ENCODE assay signal across 30 cellular contexts in genomic region chr10:123878666-123879311, GRCh38. TPM values are rescaled to one million over a fixed set of nuclear protein-coding genes. Genes with fewer than 3 reads are reported as not detected.
DNase-seq lines count a peak whose midpoint lies in the region; ATAC-seq and TF ChIP-seq lines count a peak whose summit lies in the region.
"Had no signal": no experiment of that assay in that cellular context is flagged by ENCODE, and none has a peak within 500 bp of the region (broad histone marks: within the 10 kb centered on the region; RNA-seq: fewer than 3 reads in every experiment).

No MANE protein-coding gene starts in this region.

- no peak for TF ChIP-seq CTCF in AG09309 (IDR thresholded peaks at IDR 0.05; ENCODE audit: control insufficient read depth, insufficient read depth, low read depth, low read length, missing control alignments)

- no peaks in the 10 kb centered on the region for H3K9me3 ChIP-seq in HAP-1

- in situ Hi-C loops in HAP-1 (cut with MboI; ENCODE audit: low sequenced_read_pairs), result no loop called here

- no peaks in the 10 kb centered on the region for H3K36me3 ChIP-seq in HAP-1 (replicated peaks)
- H3K36me3 ChIP-seq: brain microvascular endothelial cell had no signal

- no peaks in the 10 kb centered on the region for H3K27me3 ChIP-seq in HAP-1 (ENCODE audit: low read depth)
- H3K27me3 ChIP-seq: brain microvascular endothelial cell had no signal

- no peak for ATAC-seq in HG03139 (IDR thresholded peaks at IDR 0.05; ENCODE audit: unreplicated experiment)
- ATAC-seq: activated T-cell treated with anti-CD3 and anti-CD28 coated beads, Interleukin-2, amount 50 U/mL, for 4 hours; left lobe of liver; naive thymus-derived CD4-positive, alpha-beta T cell; WTC11 had no signal

- H3K4me3 ChIP-seq in AG09309 (ENCODE audit: control insufficient read depth, low read depth, low read length) (no peak overlapping the region), HAP-1 (no peak overlapping the region)
- H3K4me3 ChIP-seq: PC-9 had no signal

- intact Hi-C loops in posterior vena cava (cut with DNase I), result no loop called here

- peak; percentile 76 for DNase-seq in AG09309 (ENCODE audit: low read depth)
- DNase-seq in HS-5 (ENCODE audit: low read depth), result peak; percentile 75
- peak; percentile 73 for DNase-seq in fibroblast of gingiva (ENCODE audit: low read depth)
- peak; percentile 26 for DNase-seq in posterior vena cava (ENCODE audit: low spot score)
- DNase-seq in NOMO-1 treated with dmso at 0.1 percent for 144 hours (lab: John Stamatoyannopoulos, UW; ENCODE audit: unreplicated experiment), result no peak
- DNase-seq in HAP-1 (ENCODE audit: low spot score in 2 of 2), result no peak
- no peak for DNase-seq in H4 (ENCODE audit: low spot score)
- DNase-seq: activated CD4-positive, alpha-beta T cell treated with anti-CD3 and anti-CD28 coated beads, Interleukin-2, amount 10 ng/mL, durations not matched to agents 7 days and 5 days; activated naive CD4-positive, alpha-beta T cell; activated T-cell treated with anti-CD3 and anti-CD28 coated beads, Interleukin-2, amount 50 U/mL, for 4 hours; brain microvascular endothelial cell; C1 segment of cervical spinal cord; COR-L47; effector CD4-positive, alpha-beta T cell; GF-D8; IMR-90; mesenchymal stem cell; naive thymus-derived CD4-positive, alpha-beta T cell; NCI-H1048; NCI-H187; NCI-H510A treated with DMSO at 0.1 percent for 48 hours; nucleus accumbens; PC-9; SHP77 treated with DMSO at 0.1 percent for 48 hours; substantia nigra; T-helper 9 cell had no signal

- no peaks in the 10 kb centered on the region for H3K4me1 ChIP-seq in HAP-1

RNA-seq across cellular contexts. Expression of gene CPXM2, which starts 12.8 kb away (rescaled TPM):
- 100 to 1,000 TPM in 1 of 2 donors, 10 to 100 TPM in 1; 98.3 to 200 TPM for total RNA-seq in posterior vena cava
- total RNA-seq in H4 (2014; rRNA removed; shearing (Covaris generic)), result not detected in 2 replicates
- total RNA-seq: A673; activated CD4-positive, alpha-beta T cell treated with anti-CD3 and anti-CD28 coated beads, Interleukin-2, amount 10 ng/mL, durations not matched to agents 7 days and 5 days; activated T-cell treated with anti-CD3 and anti-CD28 coated beads, Interleukin-2, amount 50 U/mL, for 4 hours; IMR-90; naive thymus-derived CD4-positive, alpha-beta T cell; PC-9 had no signal

Comparison
In these comparisons a context has a peak if more than half of its experiments do, and no peak if none do; other contexts are left out.
1. DNase-seq: peak in AG09309 (single experiment), HS-5 (single experiment), fibroblast of gingiva (single experiment) and posterior vena cava (single experiment); none in NOMO-1 treated with dmso at 0.1 percent for 144 hours (single experiment), HAP-1 (0 of 2) and H4 (single experiment).
2. RNA of gene CPXM2, which starts 12.8 kb away (total RNA-seq): 98.3 to 200 TPM in posterior vena cava; not detected in H4; every median in the first group is over 10 times any median in the second.